In the genomic region with DNA sequence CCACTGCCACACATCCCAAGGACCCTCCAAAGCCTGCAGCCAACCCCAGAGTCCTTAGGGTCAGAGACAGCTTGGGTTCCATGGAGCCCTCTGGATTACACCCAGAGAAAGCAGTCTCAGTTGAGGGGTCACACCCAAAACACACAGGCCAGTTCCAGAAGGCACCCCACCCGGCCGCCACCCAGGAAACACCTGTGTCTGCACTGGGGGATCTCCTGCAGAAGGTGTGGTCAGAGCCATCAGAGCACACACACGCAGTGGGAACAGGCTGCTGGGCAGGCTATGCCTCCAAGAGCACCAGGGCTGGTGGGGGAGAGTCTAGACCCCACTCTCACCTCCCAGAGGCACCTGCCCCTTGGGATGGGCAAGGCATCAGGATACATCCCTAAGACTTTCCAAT, we compare ENCODE assay signal across 13 cellular contexts. TPM values are rescaled to one million over a fixed set of nuclear protein-coding genes. Genes with fewer than 3 reads are reported as not detected.
A peak's percentile ranks its signal among the peaks of the same experiment; 100 is the strongest.
DNase-seq lines count a peak whose midpoint lies in the region; ATAC-seq, FAIRE-seq and TF ChIP-seq lines count a peak whose summit lies in the region.
"Had no signal": no experiment of that assay in that cellular context is flagged by ENCODE, and none has a peak within 500 bp of the region (broad histone marks: within the 10 kb centered on the region; RNA-seq: fewer than 3 reads in every experiment).

No MANE protein-coding gene starts in this region.

- H2BK20ac ChIP-seq in H1 (ENCODE audit: low read length), result no peak overlapping the region

- no peaks in the 10 kb centered on the region for H3K23me2 ChIP-seq in H1 (ENCODE audit: low read depth, low read length)

- no peaks in the 10 kb centered on the region for H3K79me2 ChIP-seq in H1 (ENCODE audit: control insufficient read depth in 1 of 2, insufficient read depth in 2 of 2, low read length in 2 of 2)
- no peaks in the 10 kb centered on the region for H3K79me2 ChIP-seq in hepatocyte

- DNase-seq in CD4-positive, alpha-beta memory T cell, result no peak
- no peak for DNase-seq in H1 (ENCODE audit: low read depth in 1 of 2, low spot score in 2 of 2)
- no peak for DNase-seq in GM19240 (ENCODE audit: insufficient read length, low spot score)
- DNase-seq in hepatocyte (ENCODE audit: low spot score), result no peak
- DNase-seq in NCI-H2081 treated with DMSO at 0.1 percent for 48 hours (lab: John Stamatoyannopoulos, UW), result no peak
- no peak for DNase-seq in 8988T
- DNase-seq: NCI-H526 treated with DMSO at 0.1 percent for 48 hours had no signal

- TF ChIP-seq POLR2A in H1 (IDR thresholded peaks at IDR 0.05; ENCODE audit: control extremely low read depth in 1 of 2, low read depth in 2 of 2, low read length in 2 of 2), result no peak

- H2BK120ac ChIP-seq in H1 (replicated peaks; ENCODE audit: low read depth, low read length), result no peak overlapping the region

- H3K9ac ChIP-seq in H1 (replicated peaks in 1 of 4; ENCODE audit: extremely low read depth in 1 of 4, low read depth in 3 of 4, low read length in 3 of 4), result no peak overlapping the region

- FAIRE-seq in H1 (lab: Jason Lieb, UNC), result no peak
- FAIRE-seq: H54 had no signal

- CTCF ChIA-PET in CD4-positive, alpha-beta memory T cell (lab: Charles Lee; ENCODE audit: partially characterized antibody), result interaction anchor here (0.9 kb wide), 1 partner anchor 16 kb away, joined by 3 read pairs; no protein-coding TSS in a partner anchor
- CTCF ChIA-PET in H1 (lab: Charles Lee; ENCODE audit: partially characterized antibody), result interaction anchor here (2.4 kb wide), 1 partner anchor 11 kb away, joined by 10 read pairs; no protein-coding TSS in a partner anchor

- no peak overlapping the region for H3K14ac ChIP-seq in H1 (ENCODE audit: insufficient read length)

- H3K4ac ChIP-seq in H1 (replicated peaks; ENCODE audit: insufficient read length, low read depth, low read length), result no peak overlapping the region

- H3K79me1 ChIP-seq in H1 (ENCODE audit: low read depth, low read length), result no peaks in the 10 kb centered on the region

- TF ChIP-seq EP300 in H1 (IDR thresholded peaks at IDR 0.05; ENCODE audit: borderline replicate concordance in 1 of 2, low read depth in 2 of 2, low read length in 2 of 2), result no peak

- H4K20me1 ChIP-seq in H1 (replicated peaks in 1 of 2; ENCODE audit: control insufficient read depth in 1 of 2, insufficient read depth in 2 of 2, low read length in 2 of 2), result no peaks in the 10 kb centered on the region
- H4K20me1 ChIP-seq in hepatocyte (ENCODE audit: insufficient read depth, poor library complexity, severe bottlenecking), result no peaks in the 10 kb centered on the region

- H3K4me2 ChIP-seq in H1 (ENCODE audit: insufficient read depth in 1 of 2, low read depth in 2 of 2, low read length in 2 of 2) (no peak overlapping the region), hepatocyte (no peak overlapping the region)

- no peaks in the 10 kb centered on the region for H3K27me3 ChIP-seq in CD4-positive, alpha-beta memory T cell (ENCODE audit: insufficient read depth, low read length)
- H3K27me3 ChIP-seq in H1 (replicated peaks in 1 of 4; ENCODE audit: control insufficient read depth in 3 of 4, extremely low read depth in 1 of 4, insufficient read depth in 3 of 4, low read length in 3 of 4) (no peaks in the 10 kb centered on the region), hepatocyte (no peaks in the 10 kb centered on the region)

- no peak overlapping the region for H2BK5ac ChIP-seq in H1 (ENCODE audit: low read depth, low read length)

- POLR2A ChIA-PET in CD4-positive, alpha-beta memory T cell (lab: Charles Lee; ENCODE audit: partially characterized antibody), result no interaction called here
- POLR2A ChIA-PET in H1 (lab: Charles Lee; ENCODE audit: partially characterized antibody), result no interaction called here

- H2AK5ac ChIP-seq in H1 (ENCODE audit: low read depth, low read length), result no peak overlapping the region

- peak overlapping the region; percentile 57; the same call in 1 of the 2 replicates for H4K8ac ChIP-seq in H1 (ENCODE audit: extremely low read depth, insufficient read depth, low read length)

- ATAC-seq in GM18909 (IDR thresholded peaks at IDR 0.05; ENCODE audit: poor library complexity, unreplicated experiment), result peak; percentile 45
- ATAC-seq in HG02885 (IDR thresholded peaks at IDR 0.05; ENCODE audit: poor library complexity, unreplicated experiment), result peak; percentile 64
- ATAC-seq: SK-N-SH treated with all-trans-retinoic acid at 6 μM for 48 hours had no signal

- H2AFZ ChIP-seq in H1 (ENCODE audit: low read length) (no peak overlapping the region), hepatocyte (no peak overlapping the region)

- H3K23ac ChIP-seq in H1 (ENCODE audit: insufficient read length), result no peak overlapping the region

- peak overlapping the region in 5 of 8 donors; percentile 18 to 59 (median 38) for H3K4me3 Mint-ChIP-seq in CD4-positive, alpha-beta memory T cell
- H3K4me3 Mint-ChIP-seq: mesothelial cell of epicardium had no signal

- 86% methylated on average over 3 of the region's 3 CpGs; no CpG with 5 or more reads in 1 of the 2 experiments for WGBS in H1 (ENCODE audit: extremely low coverage in 1 of 2, insufficient coverage in 1 of 2, insufficient read length in 1 of 2, insufficient replicate concordance in 2 of 2, low coverage in 1 of 2, low lambda C conversion rate in 2 of 2, missing lambda C conversion rate in 1 of 2), 2 experiments
- WGBS in hepatocyte (ENCODE audit: low lambda C conversion rate, missing lambda C conversion rate), result 89% methylated on average over 3 of the region's 3 CpGs

- H2BK12ac ChIP-seq in H1 (ENCODE audit: low read depth, low read length), result no peak overlapping the region

- peak overlapping the region; percentile 36 to 95 (median 81) for H3K27ac Mint-ChIP-seq in CD4-positive, alpha-beta memory T cell
- H3K27ac Mint-ChIP-seq: mesothelial cell of epicardium had no signal

- H3K36me3 Mint-ChIP-seq in CD4-positive, alpha-beta memory T cell, result peaks cover 71 to 86% of the 10 kb centered on the region in 2 donors

- peaks cover 20 to 32% (median 23%) of the 10 kb centered on the region in 4 donors for H3K4me1 Mint-ChIP-seq in CD4-positive, alpha-beta memory T cell
- H3K4me1 Mint-ChIP-seq: mesothelial cell of epicardium had no signal

- H3K36me3 ChIP-seq in CD4-positive, alpha-beta memory T cell (ENCODE audit: insufficient read depth, low read length), result peaks cover 71% of the 10 kb centered on the region
- H3K36me3 ChIP-seq in H1 (ENCODE audit: control insufficient read depth in 2 of 4, insufficient read depth in 4 of 4, low read length in 3 of 4) (peaks cover 0 to 4% (median 0%) of the 10 kb centered on the region in 4 experiments; a peak in 2 of 8 replicates), hepatocyte (replicated peaks; ENCODE audit: insufficient read depth, low read depth) (no peaks in the 10 kb centered on the region)

- H3K27me3 Mint-ChIP-seq in CD4-positive, alpha-beta memory T cell, result no peaks in the 10 kb centered on the region

- intact Hi-C loops in CD4-positive, alpha-beta memory T cell (cut with micrococcal nuclease), result no loop called here

- no peak overlapping the region for H4K5ac ChIP-seq in H1 (ENCODE audit: insufficient read length, low read depth, low read length)

- H3K9me3 Mint-ChIP-seq in CD4-positive, alpha-beta memory T cell, result peaks cover 0 to 2% (median 0%) of the 10 kb centered on the region in 8 donors
- H3K9me3 Mint-ChIP-seq: mesothelial cell of epicardium had no signal

- H3K18ac ChIP-seq in H1 (ENCODE audit: extremely low read depth, low read length), result no peak overlapping the region

- no peaks in the 10 kb centered on the region for H3K9me2 ChIP-seq in hepatocyte (replicated peaks; ENCODE audit: insufficient read depth)

- H2BK15ac ChIP-seq in H1 (ENCODE audit: low read length), result no peak overlapping the region

- no peak overlapping the region for H3K4me3 ChIP-seq in CD4-positive, alpha-beta memory T cell (ENCODE audit: low read length in 2 of 2)
- no peak overlapping the region for H3K4me3 ChIP-seq in H1 (ENCODE audit: extremely low read depth in 1 of 4, insufficient read depth in 2 of 4, low read depth in 3 of 4, low read length in 4 of 4)
- no peak overlapping the region for H3K4me3 ChIP-seq in hepatocyte
- H3K4me3 ChIP-seq: thoracic aorta had no signal

- H3K56ac ChIP-seq in H1 (replicated peaks; ENCODE audit: insufficient read length, low read depth, low read length), result no peak overlapping the region

- no peak overlapping the region for H4K91ac ChIP-seq in H1 (replicated peaks; ENCODE audit: insufficient read length, low read length)

- H3K4me1 ChIP-seq in CD4-positive, alpha-beta memory T cell (ENCODE audit: insufficient read depth, low read length), result peaks cover 24% of the 10 kb centered on the region
- H3K4me1 ChIP-seq in H1 (replicated peaks in 1 of 4; ENCODE audit: control insufficient read depth in 3 of 4, insufficient read depth in 4 of 4, low read length in 3 of 4) (no peaks in the 10 kb centered on the region), hepatocyte (ENCODE audit: insufficient read depth) (no peaks in the 10 kb centered on the region)

- TF ChIP-seq CTCF in H1 (IDR thresholded peaks at IDR 0.05; ENCODE audit: control extremely low read depth in 1 of 3, insufficient read depth in 1 of 3, low read depth in 1 of 3, low read length in 3 of 3) (no peak), hepatocyte (IDR thresholded peaks at IDR 0.05; ENCODE audit: poor library complexity) (no peak)

- H3K27ac ChIP-seq in CD4-positive, alpha-beta memory T cell (ENCODE audit: low read depth, low read length), result peak overlapping the region; percentile 34
- H3K27ac ChIP-seq in H1 (ENCODE audit: low read depth, low read length), result no peak overlapping the region
- H3K27ac ChIP-seq in hepatocyte, result no peak overlapping the region
- H3K27ac ChIP-seq: thoracic aorta had no signal

- no peaks in the 10 kb centered on the region for H3K9me3 ChIP-seq in CD4-positive, alpha-beta memory T cell (ENCODE audit: control insufficient read depth in 1 of 2, low read length in 2 of 2)
- H3K9me3 ChIP-seq in H1 (ENCODE audit: insufficient read depth in 2 of 2, low read depth in 1 of 2, low read length in 1 of 2) (no peaks in the 10 kb centered on the region), hepatocyte (ENCODE audit: low read depth) (no peaks in the 10 kb centered on the region)
- H3K9me3 ChIP-seq: thoracic aorta had no signal

- TF ChIP-seq RAD21 in H1 (IDR thresholded peaks at IDR 0.05 in 1 of 2, conservative IDR thresholded peaks at IDR 0.05 in 1 of 2; ENCODE audit: low read depth in 2 of 2, low read length in 2 of 2), result no peak

RNA-seq across cellular contexts. Expression of a gene that starts 27.3 kb away (rescaled TPM):
- not detected for total RNA-seq in CD4-positive, alpha-beta memory T cell
- polyA plus RNA-seq in CD4-positive, alpha-beta memory T cell, result not detected
- total RNA-seq in H1 (2021; fragmentation: NEBNext Ultra II Directional; extraction: Animal tissue kit (Norgen Biotek cat#: 25700)), result 0.20 and 0.25 TPM in 2 replicates
- polyA plus RNA-seq in H1 (2011; rRNA removed) (0.06 and 0.09 TPM in 2 replicates), hepatocyte (0.37 and 1.0 TPM in 2 replicates)
- 0.05 TPM for polyA plus RNA-seq in H1 (2011; cell fraction: cytosol; rRNA removed)
- polyA plus RNA-seq in H1 (2011; cell fraction: nucleus; rRNA removed), result 0.43 TPM
- 0.17 to 0.26 TPM (median 0.21 TPM) in 4 replicates for polyA plus RNA-seq in H1 (2012, experiment 1 of 2)
- 0.12 TPM for polyA plus RNA-seq in H1 (2012, experiment 2 of 2)
- 0.16 TPM for polyA plus RNA-seq in H1 (2013, experiment 1 of 2)
- 0.31 TPM for polyA plus RNA-seq in H1 (2013, experiment 2 of 2)
- polyA minus RNA-seq in H1 (2011; rRNA and poly(A)+ RNA removed), result 0.28 and 0.34 TPM in 2 replicates
- not detected for polyA minus RNA-seq in H1 (2011; cell fraction: cytosol; rRNA and poly(A)+ RNA removed)
- polyA minus RNA-seq in H1 (2011; cell fraction: nucleus; rRNA and poly(A)+ RNA removed), result not detected
- 0.17 TPM in 1 of 2 replicates, not detected in the other for total RNA-seq in hepatocyte
